ENCODE assay signal across 1 cellular context in genomic region chr15:101138086-101138660, GRCh38.
TF ChIP-seq lines count a peak whose summit lies in the region.

No MANE protein-coding gene starts in this region.

TF ChIP-seq in H1, 55 proteins besides CTCF, POLR2A, EP300 and RAD21:
- TF ChIP-seq MAX (IDR thresholded peaks at IDR 0.05) (no peak), BACH1 (IDR thresholded peaks at IDR 0.05; ENCODE audit: low read length) (no peak), HDAC6 (IDR thresholded peaks at IDR 0.05; ENCODE audit: low read depth, low read length) (no peak), SP2 (IDR thresholded peaks at IDR 0.05; ENCODE audit: low read length) (no peak), SP4 (IDR thresholded peaks at IDR 0.05; ENCODE audit: low read length) (no peak), SIX5 (IDR thresholded peaks at IDR 0.05; ENCODE audit: low read depth, low read length) (no peak), FOSL1 (IDR thresholded peaks at IDR 0.05; ENCODE audit: insufficient read depth, low read depth, low read length) (no peak), TEAD4 (IDR thresholded peaks at IDR 0.05; ENCODE audit: low read depth, low read length) (no peak)
